ENCODE assay signal across 20 cellular contexts in the genomic region with DNA sequence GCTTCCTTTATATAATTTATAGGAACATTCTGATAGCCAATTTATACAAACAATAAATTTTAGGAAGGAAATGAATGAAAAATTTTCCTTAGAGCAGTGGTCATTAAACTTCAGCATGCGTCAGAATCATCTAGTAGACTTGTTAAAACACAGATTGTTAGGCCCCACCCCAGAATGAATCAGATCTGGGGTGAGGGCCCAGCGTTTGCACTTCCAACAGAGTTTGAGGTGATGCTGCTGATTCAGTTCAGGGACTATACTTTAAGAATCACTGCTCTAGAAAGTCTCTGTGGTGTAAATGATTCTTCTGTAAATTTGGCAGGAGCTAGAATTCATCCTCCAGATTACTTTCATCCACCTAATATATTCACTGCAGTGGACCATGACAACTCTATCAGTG.
DNase-seq lines count a peak whose midpoint lies in the region; ATAC-seq, FAIRE-seq and TF ChIP-seq lines count a peak whose summit lies in the region.
"Had no signal": no experiment of that assay in that cellular context is flagged by ENCODE, and none has a peak within 500 bp of the region (broad histone marks: within the 10 kb centered on the region; RNA-seq: fewer than 3 reads in every experiment).

No MANE protein-coding gene starts in this region.

- TF ChIP-seq POLR2A in endothelial cell of umbilical vein (IDR thresholded peaks at IDR 0.05; ENCODE audit: low read depth, low read length) = no peak

- H3K4me2 ChIP-seq in PC-3 (ENCODE audit: low read length) (peak overlapping the region; percentile 3; the same call in 1 of the 2 replicates), endothelial cell of umbilical vein (ENCODE audit: insufficient read depth, low read length) (no peak overlapping the region)

- dilution Hi-C loops in endothelial cell of umbilical vein (cut with MboI; ENCODE audit: extremely low pct_ligation_motif_present, low sequenced_read_pairs) = no loop called here

- no peak overlapping the region for H3K27ac Mint-ChIP-seq in activated naive CD8-positive, alpha-beta T cell treated with anti-CD3 and anti-CD28 coated beads for 36 hours
- H3K27ac Mint-ChIP-seq: activated CD4-positive, alpha-beta T cell treated with anti-CD3 and anti-CD28 coated beads for 36 hours; B cell; memory B cell; natural killer cell had no signal

- POLR2A ChIA-PET in PC-3 (lab: Charles Lee; ENCODE audit: unreplicated experiment) = interaction anchor here (0.6 to 0.7 kb wide), 2 partner anchors 237 to 358 kb away, joined by 4 read pairs; no protein-coding TSS in a partner anchor
- POLR2A ChIA-PET in endothelial cell of umbilical vein (lab: Charles Lee) = no interaction called here

- H3K4me3 Mint-ChIP-seq in activated naive CD8-positive, alpha-beta T cell treated with anti-CD3 and anti-CD28 coated beads for 36 hours = no peak overlapping the region
- H3K4me3 Mint-ChIP-seq: activated CD4-positive, alpha-beta T cell treated with anti-CD3 and anti-CD28 coated beads for 36 hours; B cell; memory B cell; natural killer cell had no signal

- peaks cover 38% of the 10 kb centered on the region for H3K36me3 Mint-ChIP-seq in activated naive CD8-positive, alpha-beta T cell treated with anti-CD3 and anti-CD28 coated beads for 36 hours

- DNase-seq in ELR (ENCODE audit: low read depth) (peak; percentile 56), PC-3 (peak; percentile 89), endothelial cell of umbilical vein (ENCODE audit: low read depth, low spot score) (peak; percentile 46), left colon (no peak)
- no peak for DNase-seq in stimulated activated CD4-positive, alpha-beta T cell treated with anti-CD3 and anti-CD28 coated beads, Interleukin-4, amount 100 ng/mL, for 4 hours
- no peak for DNase-seq in activated naive CD8-positive, alpha-beta T cell treated with anti-CD3 and anti-CD28 coated beads for 36 hours
- DNase-seq: activated CD4-positive, alpha-beta T cell treated with anti-CD3 and anti-CD28 coated beads for 36 hours; amniotic stem cell; heart right ventricle; natural killer cell; NCI-H1694 treated with DMSO at 0.1 percent for 48 hours; NCI-H446; stomach had no signal

- H3K36me3 ChIP-seq in PC-3 (ENCODE audit: low read depth, low read length) (peaks cover 13% of the 10 kb centered on the region; the same call in 1 of the 2 replicates), endothelial cell of umbilical vein (ENCODE audit: control insufficient read depth in 2 of 2, extremely low read depth in 1 of 2, insufficient read depth in 2 of 2, low read length in 2 of 2) (peaks cover 0 to 2% of the 10 kb centered on the region in 2 experiments)

- FAIRE-seq in endothelial cell of umbilical vein (lab: Jason Lieb, UNC) = peak; percentile 66
- FAIRE-seq: G401.6, GM12891 had no signal

- H3K4me1 ChIP-seq in PC-3 (ENCODE audit: insufficient read depth, low read length) = peaks cover 14% of the 10 kb centered on the region
- H3K4me1 ChIP-seq in endothelial cell of umbilical vein (ENCODE audit: control insufficient read depth, extremely low read depth, insufficient read depth, low read length) = peaks cover 5% of the 10 kb centered on the region
- H3K4me1 ChIP-seq: heart right ventricle, parathyroid adenoma, stomach had no signal

- no peaks in the 10 kb centered on the region for H3K79me2 ChIP-seq in PC-3 (ENCODE audit: low read length)
- no peaks in the 10 kb centered on the region for H3K79me2 ChIP-seq in endothelial cell of umbilical vein (ENCODE audit: control insufficient read depth, insufficient read depth, low read length)
- H3K79me2 ChIP-seq: parathyroid adenoma had no signal

- no peaks in the 10 kb centered on the region for H3K9me3 ChIP-seq in PC-3 (ENCODE audit: low read length)
- no peaks in the 10 kb centered on the region for H3K9me3 ChIP-seq in endothelial cell of umbilical vein (replicated peaks; ENCODE audit: control insufficient read depth, insufficient read depth, low read length)
- H3K9me3 ChIP-seq: heart right ventricle, stomach had no signal

- TF ChIP-seq CTCF in PC-3 (conservative IDR thresholded peaks at IDR 0.05; ENCODE audit: low read depth, low read length) = no peak
- TF ChIP-seq CTCF in endothelial cell of umbilical vein (IDR thresholded peaks at IDR 0.05; ENCODE audit: extremely low read depth in 1 of 2, insufficient read depth in 1 of 2, low read depth in 1 of 2, low read length in 2 of 2) = no peak

- H3K27me3 ChIP-seq in PC-3 (ENCODE audit: low read length) (no peaks in the 10 kb centered on the region), endothelial cell of umbilical vein (ENCODE audit: control insufficient read depth in 2 of 2, insufficient read depth in 2 of 2, low read length in 2 of 2) (no peaks in the 10 kb centered on the region)
- H3K27me3 ChIP-seq: heart right ventricle, stomach had no signal

- H3K27ac ChIP-seq in PC-3 (ENCODE audit: low read length) (peak overlapping the region; percentile 55), endothelial cell of umbilical vein (ENCODE audit: insufficient read depth, low read depth, low read length) (no peak overlapping the region)
- H3K27ac ChIP-seq: heart right ventricle, parathyroid adenoma, stomach had no signal

- ATAC-seq in PC-3 = peak; percentile 98
- peak; percentile 38 for ATAC-seq in left colon
- ATAC-seq in GM21390 (IDR thresholded peaks at IDR 0.05; ENCODE audit: unreplicated experiment) = no peak
- no peak for ATAC-seq in HG03571 (IDR thresholded peaks at IDR 0.05; ENCODE audit: unreplicated experiment)
- ATAC-seq: activated CD4-positive, alpha-beta T cell treated with anti-CD3 and anti-CD28 coated beads for 36 hours; heart right ventricle; natural killer cell had no signal

- no TSS peak for BruUV-seq in PC-3 (replicated peaks; lab: Mats Ljungman, UMichigan)
- BruUV-seq in endothelial cell of umbilical vein (replicated peaks; lab: Mats Ljungman, UMichigan) = no TSS peak

- no peaks in the 10 kb centered on the region for H4K20me1 ChIP-seq in PC-3 (ENCODE audit: low read length)
- no peaks in the 10 kb centered on the region for H4K20me1 ChIP-seq in endothelial cell of umbilical vein (replicated peaks; ENCODE audit: control insufficient read depth, extremely low read depth, insufficient read depth, low read length)

- no peaks in the 10 kb centered on the region for H3K27me3 Mint-ChIP-seq in activated naive CD8-positive, alpha-beta T cell treated with anti-CD3 and anti-CD28 coated beads for 36 hours
- H3K27me3 Mint-ChIP-seq: activated CD4-positive, alpha-beta T cell treated with anti-CD3 and anti-CD28 coated beads for 36 hours; B cell; memory B cell had no signal

- H2AFZ ChIP-seq in PC-3 (ENCODE audit: low read length) (no peak overlapping the region), endothelial cell of umbilical vein (ENCODE audit: low read depth, low read length) (no peak overlapping the region)
- H2AFZ ChIP-seq: parathyroid adenoma had no signal

- intact Hi-C loops in PC-3 (cut with micrococcal nuclease) = loop anchor here (1.0 to 5.0 kb wide), 4 partner anchors 37 to 287 kb away; a partner anchor contains a TSS
- intact Hi-C loops in endothelial cell of umbilical vein (cut with micrococcal nuclease) = loop anchor here (2.0 kb wide), 1 partner anchor 13 kb away; no protein-coding TSS in a partner anchor
- intact Hi-C loops in left colon (cut with DNase I, micrococcal nuclease) = no loop called here

- H3K9me2 ChIP-seq in PC-3 (replicated peaks; ENCODE audit: low read length) = no peaks in the 10 kb centered on the region

- H3K9ac ChIP-seq in PC-3 (ENCODE audit: low read length) (peak overlapping the region; percentile 12; the same call in 1 of the 2 replicates), endothelial cell of umbilical vein (replicated peaks; ENCODE audit: extremely low read depth, insufficient read depth, low read length) (no peak overlapping the region)
- H3K9ac ChIP-seq: parathyroid adenoma had no signal

- H3K9me1 ChIP-seq in endothelial cell of umbilical vein (replicated peaks; ENCODE audit: control insufficient read depth, extremely low read depth, insufficient read depth, low read length) = no peaks in the 10 kb centered on the region

- H3K9me3 Mint-ChIP-seq in activated naive CD8-positive, alpha-beta T cell treated with anti-CD3 and anti-CD28 coated beads for 36 hours = no peaks in the 10 kb centered on the region
- H3K9me3 Mint-ChIP-seq: memory B cell, natural killer cell had no signal

- CTCF ChIA-PET in PC-3 (lab: Charles Lee) (interaction anchor here (0.6 kb wide), 1 partner anchor 309 kb away, joined by 3 read pairs; no protein-coding TSS in a partner anchor), endothelial cell of umbilical vein (lab: Charles Lee) (interaction anchor here (0.7 to 2.1 kb wide), 2 partner anchors 286 to 406 kb away, joined by 3 to 5 read pairs; no protein-coding TSS in a partner anchor)

- H3K4me3 ChIP-seq in PC-3 (ENCODE audit: low read length) (no peak overlapping the region), endothelial cell of umbilical vein (replicated peaks in 1 of 3; ENCODE audit: insufficient read depth in 1 of 3, low read depth in 1 of 3, low read length in 3 of 3) (no peak overlapping the region)
- H3K4me3 ChIP-seq: heart right ventricle, stomach had no signal

- H3F3A ChIP-seq in PC-3 (ENCODE audit: low read length, unreplicated experiment) = no peaks in the 10 kb centered on the region

- H3K4me1 Mint-ChIP-seq in activated naive CD8-positive, alpha-beta T cell treated with anti-CD3 and anti-CD28 coated beads for 36 hours = no peaks in the 10 kb centered on the region
- H3K4me1 Mint-ChIP-seq: activated CD4-positive, alpha-beta T cell treated with anti-CD3 and anti-CD28 coated beads for 36 hours; B cell; memory B cell; natural killer cell had no signal

TF ChIP-seq in endothelial cell of umbilical vein, 7 proteins besides CTCF, POLR2A, EP300 and RAD21:
- no peak for TF ChIP-seq EZH2 (IDR thresholded peaks at IDR 0.05; ENCODE audit: borderline replicate concordance, low read depth, low read length, severe bottlenecking)

Comparison
In these comparisons a context has a peak if more than half of its experiments do, and no peak if none do; other contexts are left out.
1. DNase-seq: peak in ELR (single experiment), PC-3 (single experiment) and endothelial cell of umbilical vein (single experiment); none in left colon (0 of 2), stimulated activated CD4-positive, alpha-beta T cell treated with anti-CD3 and anti-CD28 coated beads, Interleukin-4, amount 100 ng/mL, for 4 hours (0 of 2) and activated naive CD8-positive, alpha-beta T cell treated with anti-CD3 and anti-CD28 coated beads for 36 hours (single experiment).
2. ATAC-seq: peak in PC-3 (single experiment) and left colon (single experiment); none in GM21390 (single experiment) and HG03571 (single experiment).
3. intact Hi-C loops: an anchor here in PC-3 (1.0 to 5.0 kb wide) and endothelial cell of umbilical vein (2.0 kb wide); none called in left colon.